34 cellular contexts compared by ENCODE assay signal in genomic region chr1:175960169-175960568, GRCh38.
"Had no signal": no experiment of that assay in that cellular context is flagged by ENCODE, and none has a peak within 500 bp of the region (broad histone marks: within the 10 kb centered on the region; RNA-seq: fewer than 3 reads in every experiment).

No MANE protein-coding gene starts in this region.

- H3K4me3 ChIP-seq: adrenal gland, body of pancreas, breast epithelium had no signal

- H3K9me3 Mint-ChIP-seq: activated B cell treated with CpG ODN at 0.5 μM for 24 hours; activated CD4-positive, alpha-beta memory T cell treated with anti-CD3 and anti-CD28 coated beads for 36 hours; activated CD4-positive, alpha-beta T cell treated with anti-CD3 and anti-CD28 coated beads, Interleukin-2, amount 10 ng/mL, durations not matched to agents 24 days and 14 days; activated naive CD4-positive, alpha-beta T cell treated with anti-CD3 and anti-CD28 coated beads for 36 hours; activated naive CD4-positive, alpha-beta T cell treated with anti-CD3 and anti-CD28 coated beads, Interleukin-2, amount 50 U/mL, for 72 hours; activated T-helper 1 cell treated with anti-CD3 and anti-CD28 coated beads, Interleukin-12 subunit alpha, Interleukin-12 subunit beta, Interleukin-2, Interleukin-4 antibody, amounts not matched to agents 30 ng/mL and 10 ng/mL and 1 ng/mL, durations not matched to agents 14 hours and 24 hours and 36 hours; activated T-helper 17 cell treated with anti-CD3 and anti-CD28 coated beads, Interleukin-2, amount 50 U/mL, for 72 hours; T-cell; T-helper 1 cell treated with Interleukin-12 subunit alpha and Interleukin-12 subunit beta and Interleukin-4 antibody, amounts not matched to agents 30 μg/mL and 1 μg/mL, for 36 hours; T-helper 2 cell treated with Interferon-gamma antibody and Interleukin-4, amounts not matched to agents 5 μg/mL and 100 μg/mL, for 36 hours had no signal

- H3K36me3 ChIP-seq: adrenal gland, breast epithelium had no signal

- H3K4me1 Mint-ChIP-seq: activated B cell treated with CpG ODN at 0.5 μM for 24 hours; activated CD4-positive, alpha-beta T cell treated with anti-CD3 and anti-CD28 coated beads, Interleukin-2, amount 10 ng/mL, durations not matched to agents 24 days and 14 days; activated naive CD8-positive, alpha-beta T cell treated with anti-CD3 and anti-CD28 coated beads for 36 hours; activated T-helper 17 cell treated with anti-CD3 and anti-CD28 coated beads, Interleukin-2, amount 50 U/mL, for 72 hours had no signal

- FAIRE-seq: astrocyte had no signal

- H3K4me1 ChIP-seq: adrenal gland, body of pancreas, breast epithelium had no signal

- H3K4me3 Mint-ChIP-seq: activated B cell treated with CpG ODN at 0.5 μM for 24 hours; activated CD4-positive, alpha-beta memory T cell treated with anti-CD3 and anti-CD28 coated beads for 36 hours; activated CD4-positive, alpha-beta T cell treated with anti-CD3 and anti-CD28 coated beads, Interleukin-2, amount 10 ng/mL, durations not matched to agents 24 days and 14 days; activated naive CD4-positive, alpha-beta T cell treated with anti-CD3 and anti-CD28 coated beads for 36 hours; activated naive CD8-positive, alpha-beta T cell treated with anti-CD3 and anti-CD28 coated beads for 36 hours; activated T-helper 1 cell treated with anti-CD3 and anti-CD28 coated beads, Interleukin-12 subunit alpha, Interleukin-12 subunit beta, Interleukin-2, Interleukin-4 antibody, amounts not matched to agents 30 ng/mL and 10 ng/mL and 1 ng/mL, durations not matched to agents 14 hours and 24 hours and 36 hours; activated T-helper 17 cell treated with anti-CD3 and anti-CD28 coated beads, Interleukin-2, amount 50 U/mL, for 72 hours; T-cell; T-helper 1 cell treated with Interleukin-12 subunit alpha and Interleukin-12 subunit beta and Interleukin-4 antibody, amounts not matched to agents 30 μg/mL and 1 μg/mL, for 36 hours; T-helper 2 cell treated with Interferon-gamma antibody and Interleukin-4, amounts not matched to agents 5 μg/mL and 100 μg/mL, for 36 hours had no signal

- H3K27me3 Mint-ChIP-seq: activated B cell treated with CpG ODN at 0.5 μM for 24 hours; activated CD4-positive, alpha-beta memory T cell treated with anti-CD3 and anti-CD28 coated beads for 36 hours; activated CD4-positive, alpha-beta T cell treated with anti-CD3 and anti-CD28 coated beads, Interleukin-2, amount 10 ng/mL, durations not matched to agents 24 days and 14 days; activated naive CD8-positive, alpha-beta T cell treated with anti-CD3 and anti-CD28 coated beads for 36 hours; activated T-helper 17 cell treated with anti-CD3 and anti-CD28 coated beads, Interleukin-2, amount 50 U/mL, for 72 hours; T-cell had no signal

- H3K27me3 ChIP-seq: adrenal gland, body of pancreas, brain microvascular endothelial cell, breast epithelium had no signal

- ATAC-seq: activated naive CD4-positive, alpha-beta T cell treated with anti-CD3 and anti-CD28 coated beads, Interleukin-2, amount 50 U/mL, for 72 hours; activated T-helper 17 cell treated with anti-CD3 and anti-CD28 coated beads, Interleukin-2, amount 50 U/mL, for 72 hours; body of pancreas; T-cell had no signal

- H3K27ac ChIP-seq: adrenal gland, body of pancreas, brain microvascular endothelial cell, breast epithelium, VCaP had no signal

- H3K9me3 ChIP-seq: adrenal gland, body of pancreas, breast epithelium had no signal

- DNase-seq: activated B cell treated with CpG ODN at 0.5 μM for 24 hours; activated CD4-positive, alpha-beta memory T cell treated with anti-CD3 and anti-CD28 coated beads for 36 hours; activated CD4-positive, alpha-beta T cell treated with anti-CD3 and anti-CD28 coated beads for 4 hours; activated CD4-positive, alpha-beta T cell treated with anti-CD3 and anti-CD28 coated beads, Interleukin-2, amount 10 ng/mL, durations not matched to agents 24 days and 14 days; activated CD4-positive, alpha-beta T cell treated with anti-CD3 and anti-CD28 coated beads, Interleukin-2, amount 50 U/mL, for 1 hour; activated CD4-positive, alpha-beta T cell treated with anti-CD3 and anti-CD28 coated beads, Interleukin-2, amount 50 U/mL, for 4 hours; activated CD4-positive, CD25-positive, alpha-beta regulatory T cell treated with anti-CD3 and anti-CD28 coated beads, Interleukin-2, amount 50 U/mL, for 72 hours; activated CD8-positive, alpha-beta memory T cell treated with anti-CD3 and anti-CD28 coated beads, Interleukin-2, amount 50 U/mL, for 4 hours; activated effector memory CD4-positive, alpha-beta T cell treated with anti-CD3 and anti-CD28 coated beads, Interleukin-2, amount 50 U/mL, for 16 hours; activated gamma-delta T cell treated with Interleukin-2 at 50 U/mL for 16 hours; activated naive CD4-positive, alpha-beta T cell; activated naive CD4-positive, alpha-beta T cell treated with anti-CD3 and anti-CD28 coated beads for 36 hours; activated naive CD4-positive, alpha-beta T cell treated with anti-CD3 and anti-CD28 coated beads, Interleukin-2, amount 50 U/mL, for 16 hours; activated naive CD8-positive, alpha-beta T cell treated with anti-CD3 and anti-CD28 coated beads for 36 hours; activated T-cell treated with anti-CD3 and anti-CD28 coated beads for 4 hours; activated T-cell treated with anti-CD3 and anti-CD28 coated beads, Interleukin-2, amount 50 U/mL, for 1 hour; activated T-cell treated with anti-CD3 and anti-CD28 coated beads, Interleukin-2, amount 50 U/mL, for 48 hours; adrenal gland; amniotic stem cell; aorta; body of pancreas; brain microvascular endothelial cell; central memory CD4-positive, alpha-beta T cell; T-cell; T-helper 2 cell; T-helper 9 cell had no signal

- H3K27ac Mint-ChIP-seq: activated B cell treated with CpG ODN at 0.5 μM for 24 hours; activated CD4-positive, alpha-beta memory T cell treated with anti-CD3 and anti-CD28 coated beads for 36 hours; activated CD4-positive, alpha-beta T cell treated with anti-CD3 and anti-CD28 coated beads, Interleukin-2, amount 10 ng/mL, durations not matched to agents 24 days and 14 days; activated naive CD4-positive, alpha-beta T cell treated with anti-CD3 and anti-CD28 coated beads for 36 hours; activated naive CD4-positive, alpha-beta T cell treated with anti-CD3 and anti-CD28 coated beads, Interleukin-2, amount 50 U/mL, for 72 hours; activated naive CD8-positive, alpha-beta T cell treated with anti-CD3 and anti-CD28 coated beads for 36 hours; activated T-helper 1 cell treated with anti-CD3 and anti-CD28 coated beads, Interleukin-12 subunit alpha, Interleukin-12 subunit beta, Interleukin-2, Interleukin-4 antibody, amounts not matched to agents 30 ng/mL and 10 ng/mL and 1 ng/mL, durations not matched to agents 14 hours and 24 hours and 36 hours; activated T-helper 17 cell treated with anti-CD3 and anti-CD28 coated beads, Interleukin-2, amount 50 U/mL, for 72 hours; T-helper 1 cell treated with Interleukin-12 subunit alpha and Interleukin-12 subunit beta and Interleukin-4 antibody, amounts not matched to agents 30 μg/mL and 1 μg/mL, for 36 hours; T-helper 2 cell treated with Interferon-gamma antibody and Interleukin-4, amounts not matched to agents 5 μg/mL and 100 μg/mL, for 36 hours had no signal
